In genomic region chr5:139149477-139150199, GRCh38 we compare ENCODE assay signal across 13 cellular contexts. TPM values are rescaled to one million over a fixed set of nuclear protein-coding genes. Genes with fewer than 3 reads are reported as not detected.
A peak's percentile ranks its signal among the peaks of the same experiment; 100 is the strongest.
DNase-seq lines count a peak whose midpoint lies in the region; ATAC-seq and TF ChIP-seq lines count a peak whose summit lies in the region.
"Had no signal": no experiment of that assay in that cellular context is flagged by ENCODE, and none has a peak within 500 bp of the region (broad histone marks: within the 10 kb centered on the region; RNA-seq: fewer than 3 reads in every experiment).

No MANE protein-coding gene starts in this region.

- no peaks in the 10 kb centered on the region for H3K36me3 ChIP-seq in mucosa of descending colon (ENCODE audit: low read depth)

- H3K4me1 ChIP-seq in mucosa of descending colon (ENCODE audit: low read depth), result no peaks in the 10 kb centered on the region

- H3K4me3 ChIP-seq in epithelial cell of esophagus (ENCODE audit: low read length) (no peak overlapping the region), mucosa of descending colon (no peak overlapping the region)

- H3K27me3 Mint-ChIP-seq in CD14-positive monocyte (ENCODE audit: low read depth in 3 of 3), result peaks cover 0 to 3% (median 2%) of the 10 kb centered on the region in 3 donors
- H3K27me3 Mint-ChIP-seq: activated CD4-positive, alpha-beta memory T cell treated with anti-CD3 and anti-CD28 coated beads, Interleukin-2, amount 10 ng/mL, durations not matched to agents 7 days and 5 days; activated naive CD4-positive, alpha-beta T cell treated with anti-CD3 and anti-CD28 coated beads, Interleukin-2, amount 50 U/mL, for 24 hours; B cell; stimulated activated naive CD8-positive, alpha-beta T cell treated with anti-CD3 and anti-CD28 coated beads, Interleukin-15, amount 100 ng/mL, for 72 hours had no signal

- TF ChIP-seq CTCF in CD14-positive monocyte (IDR thresholded peaks at IDR 0.05) (no peak), epithelial cell of esophagus (IDR thresholded peaks at IDR 0.05; ENCODE audit: insufficient read depth, low read depth, low read length, missing control alignments) (no peak), mucosa of descending colon (IDR thresholded peaks at IDR 0.05) (no peak)

- peak overlapping the region; percentile 70 to 91 for H3K4me3 Mint-ChIP-seq in CD14-positive monocyte
- H3K4me3 Mint-ChIP-seq: activated CD4-positive, alpha-beta memory T cell treated with anti-CD3 and anti-CD28 coated beads, Interleukin-2, amount 10 ng/mL, durations not matched to agents 7 days and 5 days; activated naive CD4-positive, alpha-beta T cell treated with anti-CD3 and anti-CD28 coated beads, Interleukin-2, amount 50 U/mL, for 24 hours; B cell; stimulated activated naive CD8-positive, alpha-beta T cell treated with anti-CD3 and anti-CD28 coated beads, Interleukin-15, amount 100 ng/mL, for 72 hours had no signal

- H3K9me3 ChIP-seq in mucosa of descending colon, result no peaks in the 10 kb centered on the region

- ATAC-seq in mucosa of descending colon, result peak; percentile 45
- no peak for ATAC-seq in GM19463 (IDR thresholded peaks at IDR 0.05; ENCODE audit: unreplicated experiment)
- ATAC-seq: stimulated activated naive CD8-positive, alpha-beta T cell treated with anti-CD3 and anti-CD28 coated beads, Interleukin-15, amount 100 ng/mL, for 72 hours had no signal

- peak overlapping the region; percentile 87 to 98 (median 91) for H3K27ac Mint-ChIP-seq in CD14-positive monocyte
- H3K27ac Mint-ChIP-seq: activated CD4-positive, alpha-beta memory T cell treated with anti-CD3 and anti-CD28 coated beads, Interleukin-2, amount 10 ng/mL, durations not matched to agents 7 days and 5 days; B cell; stimulated activated naive CD8-positive, alpha-beta T cell treated with anti-CD3 and anti-CD28 coated beads, Interleukin-15, amount 100 ng/mL, for 72 hours had no signal

- no peaks in the 10 kb centered on the region for H3K9me3 Mint-ChIP-seq in CD14-positive monocyte
- H3K9me3 Mint-ChIP-seq: activated CD4-positive, alpha-beta memory T cell treated with anti-CD3 and anti-CD28 coated beads, Interleukin-2, amount 10 ng/mL, durations not matched to agents 7 days and 5 days; activated naive CD4-positive, alpha-beta T cell treated with anti-CD3 and anti-CD28 coated beads, Interleukin-2, amount 50 U/mL, for 24 hours; stimulated activated naive CD8-positive, alpha-beta T cell treated with anti-CD3 and anti-CD28 coated beads, Interleukin-15, amount 100 ng/mL, for 72 hours had no signal

- DNase-seq in CD14-positive monocyte (ENCODE audit: low spot score) (no peak), OCI-M2 (lab: John Stamatoyannopoulos, UW; ENCODE audit: unreplicated experiment) (peak; percentile 11), epithelial cell of esophagus (ENCODE audit: low read depth) (peak; percentile 14), mucosa of descending colon (no peak), NCI-H2196 treated with DMSO at 0.1 percent for 48 hours (lab: John Stamatoyannopoulos, UW; ENCODE audit: unreplicated experiment) (no peak), NCI-H2196 (lab: John Stamatoyannopoulos, UW; ENCODE audit: unreplicated experiment) (no peak)
- DNase-seq in stimulated activated CD4-positive, alpha-beta T cell treated with anti-CD3 and anti-CD28 coated beads, Interleukin-2, amount 100 ng/mL, for 48 hours, result no peak
- DNase-seq: activated CD4-positive, alpha-beta memory T cell treated with anti-CD3 and anti-CD28 coated beads, Interleukin-2, amount 10 ng/mL, durations not matched to agents 7 days and 5 days; NCI-H510A treated with DMSO at 0.1 percent for 48 hours; stimulated activated naive CD8-positive, alpha-beta T cell treated with anti-CD3 and anti-CD28 coated beads, Interleukin-15, amount 100 ng/mL, for 72 hours had no signal

- H3K36me3 Mint-ChIP-seq in CD14-positive monocyte, result peaks cover 7 to 11% of the 10 kb centered on the region in 2 donors

- H3K4me1 Mint-ChIP-seq in CD14-positive monocyte, result peaks cover 40% of the 10 kb centered on the region

- intact Hi-C loops in CD14-positive monocyte (cut with micrococcal nuclease), result no loop called here
- intact Hi-C loops in mucosa of descending colon (cut with DNase I, micrococcal nuclease), result no loop called here

RNA-seq across cellular contexts. Expression of gene SIL1, which starts 48.5 kb away (rescaled TPM):
- 10 to 100 TPM; 27.9 to 35.1 TPM for polyA plus RNA-seq in CD14-positive monocyte
- total RNA-seq in mucosa of descending colon, result 10 to 100 TPM; 35.2 to 35.8 (median 35.6) TPM

Comparison
In these comparisons a context has a peak if more than half of its experiments do, and no peak if none do; other contexts are left out.
1. DNase-seq: peak in OCI-M2 (single experiment) and epithelial cell of esophagus (single experiment); none in CD14-positive monocyte (single experiment), mucosa of descending colon (0 of 3), NCI-H2196 treated with DMSO at 0.1 percent for 48 hours (single experiment), stimulated activated CD4-positive, alpha-beta T cell treated with anti-CD3 and anti-CD28 coated beads, Interleukin-2, amount 100 ng/mL, for 48 hours (0 of 2) and NCI-H2196 (single experiment).